ENCODE assay signal across 29 cellular contexts in the genomic region with DNA sequence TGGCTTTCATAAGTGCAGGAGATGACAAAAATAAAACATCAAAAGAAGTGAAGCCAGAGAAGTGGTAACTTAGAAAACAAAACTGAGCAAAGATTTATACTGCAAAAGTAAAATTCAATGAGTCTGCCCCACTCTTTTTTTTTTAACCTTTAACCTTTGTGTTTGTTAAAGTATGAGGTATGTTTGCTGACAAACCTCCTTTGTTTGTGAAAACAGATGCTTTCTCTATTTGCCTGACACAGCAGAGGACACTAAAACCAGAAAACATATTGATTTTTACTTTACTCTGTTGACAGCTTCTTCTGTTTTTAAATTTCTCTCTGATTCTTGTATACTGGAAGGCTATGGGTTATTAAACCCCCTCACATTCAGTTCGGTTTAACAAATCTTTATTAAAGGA. TPM values are rescaled to one million over a fixed set of nuclear protein-coding genes. Genes with fewer than 3 reads are reported as not detected.
DNase-seq lines count a peak whose midpoint lies in the region; ATAC-seq, FAIRE-seq and TF ChIP-seq lines count a peak whose summit lies in the region.
"Had no signal": no experiment of that assay in that cellular context is flagged by ENCODE, and none has a peak within 500 bp of the region (broad histone marks: within the 10 kb centered on the region; RNA-seq: fewer than 3 reads in every experiment).

No MANE protein-coding gene starts in this region.

- H3K79me2 ChIP-seq in GM23338 (replicated peaks; ENCODE audit: insufficient read depth): peaks cover 62% of the 10 kb centered on the region
- peaks cover 92% of the 10 kb centered on the region for H3K79me2 ChIP-seq in K562 (ENCODE audit: control insufficient read depth, insufficient read depth, low read length)
- no peaks in the 10 kb centered on the region for H3K79me2 ChIP-seq in neural progenitor cell (ENCODE audit: low read depth)

- TF ChIP-seq CTCF in 22Rv1 (IDR thresholded peaks at IDR 0.05): no peak
- no peak for TF ChIP-seq CTCF in GM23338 (conservative IDR thresholded peaks at IDR 0.05; ENCODE audit: low read depth in 2 of 2)
- TF ChIP-seq CTCF in K562 (IDR thresholded peaks at IDR 0.05 in 2 of 3, conservative IDR thresholded peaks at IDR 0.05 in 1 of 3; ENCODE audit: insufficient read depth in 2 of 3, low read depth in 1 of 3, low read length in 3 of 3): no peak
- no peak for TF ChIP-seq CTCF in liver (IDR thresholded peaks at IDR 0.05; ENCODE audit: low read depth, low read length, missing input control)
- TF ChIP-seq CTCF in neural progenitor cell (IDR thresholded peaks at IDR 0.05): no peak

- POLR2A ChIA-PET in K562 (lab: Yijun Ruan, JAX): interaction anchor here (1.1 to 5.7 kb wide), 4 partner anchors 9 to 16 kb away, joined by 4 to 50 read pairs (median 5); no protein-coding TSS in a partner anchor

- H3K9ac ChIP-seq in K562 (ENCODE audit: insufficient read depth in 1 of 2, low read depth in 2 of 2, low read length in 2 of 2): peak overlapping the region in 1 of 2 experiments; percentile 49; a peak in 2 of 4 replicates
- peak overlapping the region in 1 of 2 donors; percentile 26 for H3K9ac ChIP-seq in liver (ENCODE audit: low read depth in 1 of 2, low read length in 2 of 2)
- no peak overlapping the region for H3K9ac ChIP-seq in neural progenitor cell
- H3K9ac ChIP-seq: BLaER1 treated with 17β-estradiol and CSF1 and Interleukin-3, amounts not matched to agents 10 nM and 100 nM had no signal

- CTCF ChIA-PET in K562 (lab: Yijun Ruan, JAX; ENCODE audit: low intra/inter-chr PET ratio): no interaction called here

- DNase-seq in GM23338 (ENCODE audit: low spot score) (no peak), K562 (ENCODE audit: extremely low read depth in 1 of 4, low spot score in 3 of 4) (no peak), neural progenitor cell (ENCODE audit: low spot score) (no peak), NCI-H2081 (lab: John Stamatoyannopoulos, UW) (no peak)
- no peak for DNase-seq in stimulated activated naive CD8-positive, alpha-beta T cell treated with anti-CD3 and anti-CD28 coated beads, Interleukin-15, Interleukin-2, amounts not matched to agents 100 U/mL and 50 U/mL, for 24 hours
- DNase-seq: AML-193; CD4-positive, alpha-beta T cell; COR-L47; DMS79 treated with DMSO at 0.1 percent for 48 hours; H7; Karpas-422; NCI-H1092; NCI-H1417 treated with DMSO at 0.1 percent for 48 hours; NCI-H1694 treated with DMSO at 0.1 percent for 48 hours; NCI-H2081 treated with DMSO at 0.1 percent for 48 hours; NCI-H446; NCI-H524 treated with DMSO at 0.1 percent for 48 hours; NCI-H774; Right ventricle myocardium superior; RPMI8226; T-cell had no signal

- in situ Hi-C loops in K562 (cut with MboI): no loop called here

- H3K9me3 Mint-ChIP-seq in GM23338: no peaks in the 10 kb centered on the region
- no peaks in the 10 kb centered on the region for H3K9me3 Mint-ChIP-seq in neural progenitor cell
- H3K9me3 Mint-ChIP-seq: CD4-positive, alpha-beta T cell; IgD-negative memory B cell; T-cell had no signal

- no TSS peak for BruUV-seq in K562 (replicated peaks; lab: Mats Ljungman, UMichigan)

- H3K4me1 ChIP-seq in GM23338 (ENCODE audit: insufficient read depth) (peaks cover 72% of the 10 kb centered on the region), K562 (replicated peaks in 1 of 2; ENCODE audit: control insufficient read depth in 2 of 2, insufficient read depth in 2 of 2, low read length in 2 of 2) (peaks cover 26 to 56% of the 10 kb centered on the region in 2 experiments), liver (ENCODE audit: control insufficient read depth in 4 of 4, insufficient read depth in 4 of 4, low read length in 3 of 4) (peaks cover 11 to 68% (median 59%) of the 10 kb centered on the region in 4 donors), neural progenitor cell (peaks cover 3% of the 10 kb centered on the region)
- H3K4me1 ChIP-seq: BLaER1 treated with 17β-estradiol and CSF1 and Interleukin-3, amounts not matched to agents 10 nM and 100 nM had no signal

- H3K9me1 ChIP-seq in K562 (ENCODE audit: control insufficient read depth, insufficient read depth, low read length): no peaks in the 10 kb centered on the region

- intact Hi-C loops in K562 (cut with micrococcal nuclease): no loop called here

- peaks cover 5% of the 10 kb centered on the region; the same call in 1 of the 2 replicates for H3F3A ChIP-seq in GM23338 (replicated peaks; ENCODE audit: low read depth)
- peaks cover 5% of the 10 kb centered on the region for H3F3A ChIP-seq in neural progenitor cell (ENCODE audit: low read depth)

- TF ChIP-seq POLR2A in K562 (conservative IDR thresholded peaks at IDR 0.05): no peak

- TF ChIP-seq EP300 in K562 (IDR thresholded peaks at IDR 0.05; ENCODE audit: low read length): no peak

- peak overlapping the region; percentile 54; the same call in 1 of the 2 replicates for H3K27ac Mint-ChIP-seq in GM23338
- no peak overlapping the region for H3K27ac Mint-ChIP-seq in neural progenitor cell
- H3K27ac Mint-ChIP-seq: CD4-positive, alpha-beta T cell; IgD-negative memory B cell; T-cell had no signal

- H2AFZ ChIP-seq in GM23338 (no peak overlapping the region), K562 (ENCODE audit: low read depth, low read length) (no peak overlapping the region), neural progenitor cell (replicated peaks) (no peak overlapping the region)

- H3K4me2 ChIP-seq in GM23338 (no peak overlapping the region), K562 (ENCODE audit: insufficient read depth, low read length) (peak overlapping the region; percentile 81), neural progenitor cell (no peak overlapping the region)
- H3K4me2 ChIP-seq: A549; BLaER1 treated with 17β-estradiol and CSF1 and Interleukin-3, amounts not matched to agents 10 nM and 100 nM had no signal

- FAIRE-seq in K562 (lab: Jason Lieb, UNC): no peak
- FAIRE-seq: A549, GM12892 had no signal

- H3K27me3 ChIP-seq in GM23338 (ENCODE audit: insufficient read depth): no peaks in the 10 kb centered on the region
- H3K27me3 ChIP-seq in K562 (ENCODE audit: control insufficient read depth in 2 of 2, insufficient read depth in 2 of 2, low read length in 2 of 2): no peaks in the 10 kb centered on the region
- H3K27me3 ChIP-seq in liver (ENCODE audit: control insufficient read depth in 4 of 4, insufficient read depth in 4 of 4, low read length in 3 of 4): no peaks in the 10 kb centered on the region
- no peaks in the 10 kb centered on the region for H3K27me3 ChIP-seq in neural progenitor cell
- H3K27me3 ChIP-seq: BLaER1 treated with 17β-estradiol and CSF1 and Interleukin-3, amounts not matched to agents 10 nM and 100 nM; SJSA1 had no signal

- TF ChIP-seq RAD21 in K562 (CRISPR knock-in tag; conservative IDR thresholded peaks at IDR 0.05 in 1 of 2, IDR thresholded peaks at IDR 0.05 in 1 of 2) (no peak), liver (IDR thresholded peaks at IDR 0.05) (peak in 1 of 2 donors; percentile 34)

- H3K9me3 ChIP-seq in K562 (replicated peaks; ENCODE audit: control insufficient read depth, insufficient read depth, low read depth, low read length) (no peaks in the 10 kb centered on the region), liver (ENCODE audit: control insufficient read depth in 4 of 4, low read length in 3 of 4) (no peaks in the 10 kb centered on the region), neural progenitor cell (ENCODE audit: low read depth) (no peaks in the 10 kb centered on the region)
- H3K9me3 ChIP-seq: A549, SJSA1 had no signal

- peaks cover 9% of the 10 kb centered on the region; the same call in 2 of the 3 replicates for H3K36me3 Mint-ChIP-seq in GM23338 (ENCODE audit: low read depth)
- H3K36me3 Mint-ChIP-seq in neural progenitor cell: no peaks in the 10 kb centered on the region

- H3K36me3 ChIP-seq in GM23338 (ENCODE audit: insufficient read depth): no peaks in the 10 kb centered on the region
- H3K36me3 ChIP-seq in K562 (ENCODE audit: control insufficient read depth, insufficient read depth, low read length): peaks cover 26% of the 10 kb centered on the region
- H3K36me3 ChIP-seq in liver (ENCODE audit: control insufficient read depth in 4 of 4, insufficient read depth in 3 of 4, low read depth in 1 of 4, low read length in 3 of 4): no peaks in the 10 kb centered on the region
- H3K36me3 ChIP-seq in neural progenitor cell: no peaks in the 10 kb centered on the region
- H3K36me3 ChIP-seq: SJSA1 had no signal

- H3K27ac ChIP-seq in 22Rv1 (0 out of 2 replicates have a peak overlapping the region, but pooled peaks have one; percentile 2), GM23338 (ENCODE audit: low read depth) (no peak overlapping the region), K562 (ENCODE audit: extremely low read depth, low read depth, low read length) (peak overlapping the region; percentile 77), liver (ENCODE audit: low read depth in 1 of 2, low read length in 2 of 2) (peak overlapping the region; percentile 61 to 89), neural progenitor cell (no peak overlapping the region)
- H3K27ac ChIP-seq: A549; BLaER1 treated with 17β-estradiol and CSF1 and Interleukin-3, amounts not matched to agents 10 nM and 100 nM; SJSA1 had no signal

- 18% methylated on average over 1 of the region's 1 CpG for WGBS in K562 (ENCODE audit: insufficient coverage, low coverage, missing lambda C conversion rate)
- 14% methylated on average over 1 of the region's 1 CpG for WGBS in liver

- H3K4me3 ChIP-seq in GM23338: no peak overlapping the region
- no peak overlapping the region for H3K4me3 ChIP-seq in K562
- H3K4me3 ChIP-seq in liver (ENCODE audit: low read depth in 1 of 3, low read length in 3 of 3): no peak overlapping the region
- H3K4me3 ChIP-seq in neural progenitor cell: no peak overlapping the region
- H3K4me3 ChIP-seq: A549; BLaER1 treated with 17β-estradiol and CSF1 and Interleukin-3, amounts not matched to agents 10 nM and 100 nM; SJSA1 had no signal

- H3K27me3 Mint-ChIP-seq in GM23338 (ENCODE audit: insufficient read depth, low read depth, poor library complexity) (peaks cover 14% of the 10 kb centered on the region), neural progenitor cell (ENCODE audit: insufficient read depth, low read depth) (no peaks in the 10 kb centered on the region)
- H3K27me3 Mint-ChIP-seq: CD4-positive, alpha-beta T cell; IgD-negative memory B cell; T-cell had no signal

- H4K20me1 ChIP-seq in GM23338 (replicated peaks; ENCODE audit: insufficient read depth): peaks cover 4% of the 10 kb centered on the region; the same call in 1 of the 2 replicates
- no peaks in the 10 kb centered on the region for H4K20me1 ChIP-seq in K562 (replicated peaks; ENCODE audit: control insufficient read depth, insufficient read depth, low read length)
- no peaks in the 10 kb centered on the region for H4K20me1 ChIP-seq in neural progenitor cell (ENCODE audit: low read depth)

- H3K4me3 Mint-ChIP-seq in GM23338 (no peak overlapping the region), neural progenitor cell (no peak overlapping the region)
- H3K4me3 Mint-ChIP-seq: CD4-positive, alpha-beta T cell; IgD-negative memory B cell; T-cell had no signal

- H3K4me1 Mint-ChIP-seq in GM23338 (peaks cover 68% of the 10 kb centered on the region), neural progenitor cell (peaks cover 3% of the 10 kb centered on the region)

- ATAC-seq in GM23338: no peak
- no peak for ATAC-seq in K562
- ATAC-seq in stimulated activated naive CD8-positive, alpha-beta T cell treated with anti-CD3 and anti-CD28 coated beads, Interleukin-15, Interleukin-2, amounts not matched to agents 100 U/mL and 50 U/mL, for 24 hours: no peak
- no peak for ATAC-seq in HG03439 (IDR thresholded peaks at IDR 0.05; ENCODE audit: unreplicated experiment)
- ATAC-seq: A549, T-cell had no signal

- no peaks in the 10 kb centered on the region for H3K9me2 ChIP-seq in GM23338 (ENCODE audit: insufficient read depth)

RNA-seq across cellular contexts. Expression of a gene that starts 57.6 kb away (rescaled TPM):
- 33.6 and 34.7 TPM in 2 replicates for total RNA-seq in GM23338 (2014; rRNA removed; shearing (Covaris generic))
- polyA plus RNA-seq in GM23338 (2016; fragmentation: Nextera tagmentation; extraction: Ambion mirVana) (12.6 and 15.0 TPM in 2 replicates), K562 (2011; rRNA removed) (69.8 and 89.6 TPM in 2 replicates), K562 (2014; fragmentation: Illumina TruSeq; extraction: Trizol) (61.5 and 69.7 TPM in 2 replicates), K562 (2014; fragmentation: Nextera tagmentation; extraction: Ambion mirVana) (10 to 100 TPM; 22.6 to 25.3 TPM), K562 (2014; rRNA removed) (63.2 and 82.2 TPM in 2 replicates), liver (10 to 100 TPM in 1 of 2 donors, 1 to 10 TPM in 1; 6.8 to 10.4 TPM)
- 267 and 295 TPM in 2 replicates for total RNA-seq in K562 (2011; cell fraction: chromatin; rRNA removed; ENCODE audit: low replicate concordance)
- 202 and 204 TPM in 2 replicates for total RNA-seq in K562 (2011; cell fraction: nucleolus; rRNA removed)
- 277 and 388 TPM in 2 replicates for total RNA-seq in K562 (2011; cell fraction: nucleoplasm; rRNA removed)
- total RNA-seq in K562 (2014; rRNA removed) (187 and 232 TPM in 2 replicates), K562 (2014; rRNA removed; fragmentation: Illumina TruSeq; extraction: Trizol) (82.2 and 82.5 TPM in 2 replicates), K562 (2015; rRNA removed; fragmentation: Illumina TruSeq; extraction: Trizol) (82.3 and 83.8 TPM in 2 replicates), K562 (2021) (91.8 and 94.0 TPM in 2 replicates), liver (10 to 100 TPM; 31.9 to 98.2 TPM), neural progenitor cell (ENCODE audit: low replicate concordance) (9.2 and 10.3 TPM in 2 replicates)
- 58.5 and 88.3 TPM in 2 replicates for polyA plus RNA-seq in K562 (2011; cell fraction: cytosol; rRNA removed)
- polyA plus RNA-seq in K562 (2011; cell fraction: nucleus; rRNA removed): 74.4 and 107 TPM in 2 replicates
- polyA plus RNA-seq in K562 (2012): 27.2 and 40.1 TPM in 2 replicates
- polyA minus RNA-seq in K562 (2011; rRNA and poly(A)+ RNA removed): 116 and 125 TPM in 2 replicates
- 75.6 and 79.4 TPM in 2 replicates for polyA minus RNA-seq in K562 (2011; cell fraction: cytosol; rRNA and poly(A)+ RNA removed)
- polyA minus RNA-seq in K562 (2011; cell fraction: nucleus; rRNA and poly(A)+ RNA removed): 297 and 317 TPM in 2 replicates

Comparison
In these comparisons a context has a peak if more than half of its experiments do, and no peak if none do; other contexts are left out.
1. H3K27ac ChIP-seq: peak in 22Rv1 (single experiment), K562 (single experiment) and liver (2 of 2); none in GM23338 (single experiment) and neural progenitor cell (single experiment).